In genomic region chr1:93680121-93681094, GRCh38 we compare ENCODE assay signal across 8 cellular contexts. TPM values are rescaled to one million over a fixed set of nuclear protein-coding genes. Genes with fewer than 3 reads are reported as not detected.
DNase-seq lines count a peak whose midpoint lies in the region; ATAC-seq and TF ChIP-seq lines count a peak whose summit lies in the region.

No MANE protein-coding gene starts in this region.

- peak; percentile 60 for TF ChIP-seq CTCF in neural progenitor cell (IDR thresholded peaks at IDR 0.05)

- H3K4me3 Mint-ChIP-seq in neural progenitor cell: peak overlapping the region; percentile 94

- peak; percentile 63 for ATAC-seq in GM18517 (IDR thresholded peaks at IDR 0.05; ENCODE audit: unreplicated experiment)
- ATAC-seq in HG02973 (IDR thresholded peaks at IDR 0.05; ENCODE audit: unreplicated experiment): peak; percentile 76
- peak; percentile 73 to 76 for ATAC-seq in activated naive CD4-positive, alpha-beta T cell treated with anti-CD3 and anti-CD28 coated beads, Interleukin-2, amount 50 U/mL, for 72 hours

- H3K27ac Mint-ChIP-seq in activated naive CD4-positive, alpha-beta T cell treated with anti-CD3 and anti-CD28 coated beads, Interleukin-2, amount 50 U/mL, for 72 hours: no peak overlapping the region
- H3K27ac Mint-ChIP-seq in neural progenitor cell: peak overlapping the region; percentile 89

- H3K9ac ChIP-seq in neural progenitor cell: peak overlapping the region; percentile 8

- H2AFZ ChIP-seq in neural progenitor cell (replicated peaks): peak overlapping the region; percentile 60

- H4K20me1 ChIP-seq in neural progenitor cell (ENCODE audit: low read depth): peaks cover 27% of the 10 kb centered on the region

- H3K27me3 ChIP-seq in neural progenitor cell: peaks cover 38% of the 10 kb centered on the region

- H3F3A ChIP-seq in neural progenitor cell (ENCODE audit: low read depth): peaks cover 16% of the 10 kb centered on the region

- H3K36me3 Mint-ChIP-seq in activated naive CD4-positive, alpha-beta T cell treated with anti-CD3 and anti-CD28 coated beads, Interleukin-2, amount 50 U/mL, for 72 hours: peaks cover 5 to 6% of the 10 kb centered on the region in 2 donors
- H3K36me3 Mint-ChIP-seq in neural progenitor cell: peaks cover 12% of the 10 kb centered on the region

- H3K79me2 ChIP-seq in neural progenitor cell (ENCODE audit: low read depth): peaks cover 45% of the 10 kb centered on the region

- peak overlapping the region; percentile 80 for H3K4me2 ChIP-seq in neural progenitor cell

- H3K9me3 ChIP-seq in neural progenitor cell (ENCODE audit: low read depth): no peaks in the 10 kb centered on the region

- peaks cover 27% of the 10 kb centered on the region for H3K4me1 ChIP-seq in neural progenitor cell

- no peaks in the 10 kb centered on the region for H3K9me3 Mint-ChIP-seq in activated naive CD4-positive, alpha-beta T cell treated with anti-CD3 and anti-CD28 coated beads, Interleukin-2, amount 50 U/mL, for 72 hours
- no peaks in the 10 kb centered on the region for H3K9me3 Mint-ChIP-seq in neural progenitor cell

- H3K27ac ChIP-seq in neural progenitor cell: peak overlapping the region; percentile 60

- no peaks in the 10 kb centered on the region for H3K36me3 ChIP-seq in neural progenitor cell

- peak overlapping the region; percentile 76 for H3K4me3 ChIP-seq in neural progenitor cell

- peaks cover 45% of the 10 kb centered on the region for H3K4me1 Mint-ChIP-seq in neural progenitor cell

- DNase-seq in Ammon's horn (ENCODE audit: low spot score) (peak; percentile 87), NCI-H748 treated with DMSO at 0.1 percent for 48 hours (lab: John Stamatoyannopoulos, UW) (peak; percentile 35), glomerular visceral epithelial cell (ENCODE audit: extremely low spot score) (peak; percentile 88), neural progenitor cell (ENCODE audit: low spot score) (peak; percentile 93), ureter (ENCODE audit: low spot score) (peak; percentile 84)
- DNase-seq in activated naive CD4-positive, alpha-beta T cell treated with anti-CD3 and anti-CD28 coated beads, Interleukin-2, amount 50 U/mL, for 72 hours (ENCODE audit: low spot score in 2 of 2): peak in 1 of 2 donors; percentile 55

- H3K27me3 Mint-ChIP-seq in neural progenitor cell (ENCODE audit: insufficient read depth, low read depth): peaks cover 9% of the 10 kb centered on the region

RNA-seq across cellular contexts. Expression of gene BCAR3, which starts 1.2 kb away (rescaled TPM):
- under 1 TPM; 0.25 to 0.72 TPM for total RNA-seq in activated naive CD4-positive, alpha-beta T cell treated with anti-CD3 and anti-CD28 coated beads, Interleukin-2, amount 50 U/mL, for 72 hours
- total RNA-seq in neural progenitor cell (ENCODE audit: low replicate concordance) (11.7 and 12.4 TPM in 2 replicates), ureter (26.7 TPM)
